ENCODE assay signal across 1 cellular context in genomic region chr15:80816049-80816653, GRCh38.
TF ChIP-seq lines count a peak whose summit lies in the region.

No MANE protein-coding gene starts in this region.

TF ChIP-seq in WTC11, 78 proteins besides CTCF, POLR2A, EP300 and RAD21 (continued from another document):
- TF ChIP-seq ARID4B (CRISPR knock-in tag; IDR thresholded peaks at IDR 0.05; ENCODE audit: borderline replicate concordance) (no peak), RELA (CRISPR knock-in tag; IDR thresholded peaks at IDR 0.05; ENCODE audit: borderline replicate concordance) (no peak), GTF2I (CRISPR knock-in tag; conservative IDR thresholded peaks at IDR 0.05) (no peak), ZNF425 (CRISPR knock-in tag; conservative IDR thresholded peaks at IDR 0.05) (no peak), ZNF317 (CRISPR knock-in tag; IDR thresholded peaks at IDR 0.05; ENCODE audit: borderline replicate concordance, low read depth) (no peak), AFF4 (CRISPR knock-in tag; IDR thresholded peaks at IDR 0.05; ENCODE audit: borderline replicate concordance) (no peak), STAT6 (CRISPR knock-in tag; conservative IDR thresholded peaks at IDR 0.05; ENCODE audit: low read depth) (no peak), NR2C2 (CRISPR knock-in tag; IDR thresholded peaks at IDR 0.05) (no peak), PRDM15 (CRISPR knock-in tag; IDR thresholded peaks at IDR 0.05) (no peak), E2F1 (CRISPR knock-in tag; IDR thresholded peaks at IDR 0.05) (no peak), ZNF671 (CRISPR knock-in tag; IDR thresholded peaks at IDR 0.05) (no peak)
